19 cellular contexts compared by ENCODE assay signal in the genomic region with DNA sequence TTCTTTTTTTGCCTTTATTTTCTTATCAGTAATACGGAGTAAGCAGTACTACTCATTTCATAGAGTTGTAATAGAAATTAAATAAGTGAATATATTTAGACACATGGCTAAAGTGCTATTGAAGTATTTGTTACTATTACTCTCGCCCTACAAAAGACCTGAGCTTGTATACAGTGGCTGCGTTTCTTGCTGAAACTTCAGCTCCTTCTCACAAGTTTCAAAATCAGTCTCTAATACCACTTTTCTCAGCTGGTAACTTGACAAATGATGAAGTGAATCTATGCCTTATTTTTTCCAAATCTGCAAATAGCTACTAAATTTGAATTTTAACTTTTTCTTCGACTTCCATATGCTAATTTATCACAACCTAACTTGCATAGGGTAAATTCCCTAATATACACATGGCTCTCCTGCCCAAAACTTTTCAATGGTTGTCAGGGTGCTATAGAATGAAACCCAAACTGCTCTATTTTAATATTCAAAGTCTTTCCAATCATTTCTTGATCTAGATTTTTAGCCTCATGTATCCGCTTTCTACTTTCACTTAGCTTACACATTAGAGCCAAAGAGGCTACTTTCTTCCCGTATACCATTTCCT.
DNase-seq lines count a peak whose midpoint lies in the region; ATAC-seq and TF ChIP-seq lines count a peak whose summit lies in the region.
"Had no signal": no experiment of that assay in that cellular context is flagged by ENCODE, and none has a peak within 500 bp of the region (broad histone marks: within the 10 kb centered on the region; RNA-seq: fewer than 3 reads in every experiment).

No MANE protein-coding gene starts in this region.

- in situ Hi-C loops in GM13977 (cut with MboI; ENCODE audit: low pct_unique_long_range_greater_than_20kb, low sequenced_read_pairs, unreplicated experiment) = no loop called here

- no peak overlapping the region for H2AFZ ChIP-seq in osteoblast (ENCODE audit: low read length)

- no peaks in the 10 kb centered on the region for H3K9me3 ChIP-seq in osteoblast (ENCODE audit: low read depth, low read length)
- H3K9me3 ChIP-seq: A549, Caco-2 had no signal

- no peaks in the 10 kb centered on the region for H3K4me1 ChIP-seq in osteoblast (ENCODE audit: insufficient read depth, low read length)
- H3K4me1 ChIP-seq: A549, Caco-2 had no signal

- DNase-seq in GM13977 (ENCODE audit: low spot score) (peak; percentile 11), osteoblast (ENCODE audit: insufficient read length, low spot score, missing footprints) (peak; percentile 29), NCI-H1417 treated with DMSO at 0.1 percent for 48 hours (lab: John Stamatoyannopoulos, UW) (no peak), HUDEP-2 (lab: John Stamatoyannopoulos, UW; ENCODE audit: unreplicated experiment in 76 of 76) (no peak)
- DNase-seq in stimulated activated effector memory CD8-positive, alpha-beta T cell treated with anti-CD3 and anti-CD28 coated beads, Interleukin-12 subunit alpha, Interleukin-12 subunit beta, amount 100 ng/mL, for 72 hours (ENCODE audit: low spot score in 2 of 2) = no peak
- DNase-seq: AML-193; Caco-2; CD4-positive, alpha-beta T cell; GOT3; HCEC 1CT; Kasumi-1; KBM-7 had no signal

- TF ChIP-seq CTCF in GM13977 (IDR thresholded peaks at IDR 0.05; ENCODE audit: extremely low read depth, insufficient read depth, missing control alignments) (no peak), osteoblast (IDR thresholded peaks at IDR 0.05; ENCODE audit: extremely low read depth, low read depth, low read length) (no peak)

- H3K4me3 Mint-ChIP-seq in stimulated activated effector memory CD8-positive, alpha-beta T cell treated with anti-CD3 and anti-CD28 coated beads, Interleukin-12 subunit alpha, Interleukin-12 subunit beta, amount 100 ng/mL, for 72 hours = no peak overlapping the region
- H3K4me3 Mint-ChIP-seq: CD4-positive, alpha-beta T cell; IgD-negative memory B cell had no signal

- no peaks in the 10 kb centered on the region for H3K27me3 ChIP-seq in osteoblast (ENCODE audit: insufficient read depth, low read length)

- no peaks in the 10 kb centered on the region for H3K4me1 Mint-ChIP-seq in stimulated activated effector memory CD8-positive, alpha-beta T cell treated with anti-CD3 and anti-CD28 coated beads, Interleukin-12 subunit alpha, Interleukin-12 subunit beta, amount 100 ng/mL, for 72 hours
- H3K4me1 Mint-ChIP-seq: IgD-negative memory B cell had no signal

- no peak overlapping the region for H3K27ac Mint-ChIP-seq in stimulated activated effector memory CD8-positive, alpha-beta T cell treated with anti-CD3 and anti-CD28 coated beads, Interleukin-12 subunit alpha, Interleukin-12 subunit beta, amount 100 ng/mL, for 72 hours
- H3K27ac Mint-ChIP-seq: CD4-positive, alpha-beta T cell; IgD-negative memory B cell had no signal

- H3K36me3 ChIP-seq in osteoblast (ENCODE audit: insufficient read depth, low read length) = no peaks in the 10 kb centered on the region

- no peak overlapping the region for H3K27ac ChIP-seq in osteoblast (ENCODE audit: low read depth, low read length)
- H3K27ac ChIP-seq: 22Rv1, A549, C4-2B had no signal

- peaks cover 14% of the 10 kb centered on the region for H3K9me3 Mint-ChIP-seq in stimulated activated effector memory CD8-positive, alpha-beta T cell treated with anti-CD3 and anti-CD28 coated beads, Interleukin-12 subunit alpha, Interleukin-12 subunit beta, amount 100 ng/mL, for 72 hours
- H3K9me3 Mint-ChIP-seq: CD4-positive, alpha-beta T cell had no signal

- ATAC-seq in GM19351 (IDR thresholded peaks at IDR 0.05; ENCODE audit: unreplicated experiment) (peak; percentile 40), HG02973 (IDR thresholded peaks at IDR 0.05; ENCODE audit: unreplicated experiment) (peak; percentile 52)
- ATAC-seq in stimulated activated effector memory CD8-positive, alpha-beta T cell treated with anti-CD3 and anti-CD28 coated beads, Interleukin-12 subunit alpha, Interleukin-12 subunit beta, amount 100 ng/mL, for 72 hours = no peak
- ATAC-seq: A549, HepG2 had no signal

- H3K79me2 ChIP-seq in osteoblast (ENCODE audit: insufficient read depth, low read length) = no peaks in the 10 kb centered on the region

- H3K36me3 Mint-ChIP-seq in stimulated activated effector memory CD8-positive, alpha-beta T cell treated with anti-CD3 and anti-CD28 coated beads, Interleukin-12 subunit alpha, Interleukin-12 subunit beta, amount 100 ng/mL, for 72 hours = no peaks in the 10 kb centered on the region
- H3K36me3 Mint-ChIP-seq: IgD-negative memory B cell had no signal

- no peak overlapping the region for H3K4me3 ChIP-seq in osteoblast (ENCODE audit: insufficient read depth, low read length)
- H3K4me3 ChIP-seq: A549 had no signal

- H3K4me2 ChIP-seq in osteoblast (ENCODE audit: insufficient read depth, low read length) = no peak overlapping the region
- H3K4me2 ChIP-seq: A549 had no signal

- no peaks in the 10 kb centered on the region for H4K20me1 ChIP-seq in osteoblast (ENCODE audit: insufficient read depth, low read length)

Comparison
In these comparisons a context has a peak if more than half of its experiments do, and no peak if none do; other contexts are left out.
1. DNase-seq: peak in GM13977 (single experiment) and osteoblast (single experiment); none in NCI-H1417 treated with DMSO at 0.1 percent for 48 hours (single experiment), HUDEP-2 (0 of 76) and stimulated activated effector memory CD8-positive, alpha-beta T cell treated with anti-CD3 and anti-CD28 coated beads, Interleukin-12 subunit alpha, Interleukin-12 subunit beta, amount 100 ng/mL, for 72 hours (0 of 2).